In genomic region chr2:54557601-54558187, GRCh38 we compare ENCODE assay signal across 7 cellular contexts.
DNase-seq lines count a peak whose midpoint lies in the region; ATAC-seq and TF ChIP-seq lines count a peak whose summit lies in the region.

No MANE protein-coding gene starts in this region.

- H3K9me3 Mint-ChIP-seq in mesothelial cell of epicardium: no peaks in the 10 kb centered on the region
- no peaks in the 10 kb centered on the region for H3K9me3 Mint-ChIP-seq in stimulated activated effector memory CD8-positive, alpha-beta T cell treated with anti-CD3 and anti-CD28 coated beads, Interleukin-12 subunit alpha, Interleukin-12 subunit beta, amount 100 ng/mL, for 72 hours

- H3K4me3 ChIP-seq in effector memory CD4-positive, alpha-beta T cell (ENCODE audit: insufficient read depth, low read depth, low read length, poor library complexity, severe bottlenecking): peak overlapping the region; percentile 96

- no peak for TF ChIP-seq CTCF in mesothelial cell of epicardium (IDR thresholded peaks at IDR 0.05; ENCODE audit: unreplicated experiment)

- H3K36me3 Mint-ChIP-seq in mesothelial cell of epicardium: no peaks in the 10 kb centered on the region
- H3K36me3 Mint-ChIP-seq in stimulated activated effector memory CD8-positive, alpha-beta T cell treated with anti-CD3 and anti-CD28 coated beads, Interleukin-12 subunit alpha, Interleukin-12 subunit beta, amount 100 ng/mL, for 72 hours: peaks cover 6% of the 10 kb centered on the region

- no peaks in the 10 kb centered on the region for H3K27me3 Mint-ChIP-seq in mesothelial cell of epicardium (ENCODE audit: low read depth)

- peaks cover 10% of the 10 kb centered on the region for H3K4me1 ChIP-seq in effector memory CD4-positive, alpha-beta T cell (ENCODE audit: control insufficient read depth, insufficient read depth, low read length, poor library complexity, severe bottlenecking)

- H3K4me3 Mint-ChIP-seq in mesothelial cell of epicardium: peak overlapping the region; percentile 72
- peak overlapping the region; percentile 88 for H3K4me3 Mint-ChIP-seq in stimulated activated effector memory CD8-positive, alpha-beta T cell treated with anti-CD3 and anti-CD28 coated beads, Interleukin-12 subunit alpha, Interleukin-12 subunit beta, amount 100 ng/mL, for 72 hours

- peak overlapping the region; percentile 88 for H3K27ac ChIP-seq in effector memory CD4-positive, alpha-beta T cell (ENCODE audit: insufficient read depth, low read length, poor library complexity, severe bottlenecking)

- H3K9me3 ChIP-seq in effector memory CD4-positive, alpha-beta T cell (ENCODE audit: control insufficient read depth, low read length): no peaks in the 10 kb centered on the region

- peaks cover 58% of the 10 kb centered on the region for H3K4me1 Mint-ChIP-seq in mesothelial cell of epicardium
- H3K4me1 Mint-ChIP-seq in stimulated activated effector memory CD8-positive, alpha-beta T cell treated with anti-CD3 and anti-CD28 coated beads, Interleukin-12 subunit alpha, Interleukin-12 subunit beta, amount 100 ng/mL, for 72 hours: peaks cover 48% of the 10 kb centered on the region

- peak; percentile 45 for ATAC-seq in GM18520 (IDR thresholded peaks at IDR 0.05; ENCODE audit: unreplicated experiment)
- peak; percentile 30 for ATAC-seq in HG02884 (IDR thresholded peaks at IDR 0.05; ENCODE audit: unreplicated experiment)
- ATAC-seq in stimulated activated effector memory CD8-positive, alpha-beta T cell treated with anti-CD3 and anti-CD28 coated beads, Interleukin-12 subunit alpha, Interleukin-12 subunit beta, amount 100 ng/mL, for 72 hours: peak; percentile 78

- no peaks in the 10 kb centered on the region for H3K27me3 ChIP-seq in effector memory CD4-positive, alpha-beta T cell (replicated peaks; ENCODE audit: control insufficient read depth, insufficient read depth, low read length, poor library complexity, severe bottlenecking)

- H3K36me3 ChIP-seq in effector memory CD4-positive, alpha-beta T cell (ENCODE audit: control insufficient read depth, insufficient read depth, low read length): no peaks in the 10 kb centered on the region

- peak; percentile 78 for DNase-seq in NCI-H2171 (lab: John Stamatoyannopoulos, UW)
- DNase-seq in activated CD4-positive, alpha-beta T cell treated with anti-CD3 and anti-CD28 coated beads, Interleukin-2, amount 50 U/mL, for 48 hours: peak; percentile 71 to 75
- peak; percentile 54 to 64 (median 63) for DNase-seq in effector memory CD4-positive, alpha-beta T cell
- DNase-seq in mesothelial cell of epicardium (ENCODE audit: low spot score in 2 of 2, unreplicated experiment in 2 of 2): peak; percentile 39 to 77
- DNase-seq in stimulated activated effector memory CD8-positive, alpha-beta T cell treated with anti-CD3 and anti-CD28 coated beads, Interleukin-12 subunit alpha, Interleukin-12 subunit beta, amount 100 ng/mL, for 72 hours (ENCODE audit: low spot score in 2 of 2): peak in 1 of 2 donors; percentile 51

- peak overlapping the region; percentile 91 for H3K27ac Mint-ChIP-seq in mesothelial cell of epicardium
- peak overlapping the region; percentile 97 for H3K27ac Mint-ChIP-seq in stimulated activated effector memory CD8-positive, alpha-beta T cell treated with anti-CD3 and anti-CD28 coated beads, Interleukin-12 subunit alpha, Interleukin-12 subunit beta, amount 100 ng/mL, for 72 hours
